In the genomic region with DNA sequence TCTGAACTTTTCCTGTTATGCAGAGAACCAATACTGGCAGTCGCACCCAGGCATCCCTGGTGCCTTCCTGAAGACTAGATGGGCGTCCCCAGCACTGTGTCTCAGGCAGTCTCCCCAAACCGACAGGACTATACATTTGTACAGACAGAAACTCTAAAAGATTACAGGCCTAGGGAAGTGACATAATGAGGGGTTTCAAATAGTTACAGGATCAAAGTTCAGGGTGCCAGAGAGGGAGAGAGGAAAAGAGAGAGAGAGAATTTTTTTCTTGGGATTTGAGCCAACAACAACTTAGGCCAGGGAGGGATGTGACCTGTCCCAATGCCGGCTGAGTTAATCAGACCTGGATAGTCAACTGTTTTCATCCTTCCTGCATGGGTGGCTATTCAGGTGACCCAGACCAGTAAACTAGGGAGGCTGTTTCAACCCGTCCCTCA, we compare ENCODE assay signal across 19 cellular contexts. TPM values are rescaled to one million over a fixed set of nuclear protein-coding genes. Genes with fewer than 3 reads are reported as not detected.
A peak's percentile ranks its signal among the peaks of the same experiment; 100 is the strongest.
DNase-seq lines count a peak whose midpoint lies in the region; ATAC-seq and TF ChIP-seq lines count a peak whose summit lies in the region.
"Had no signal": no experiment of that assay in that cellular context is flagged by ENCODE, and none has a peak within 500 bp of the region (broad histone marks: within the 10 kb centered on the region; RNA-seq: fewer than 3 reads in every experiment).

No MANE protein-coding gene starts in this region.

- no peaks in the 10 kb centered on the region for H3K27me3 Mint-ChIP-seq in WTC11 (ENCODE audit: low read depth)

- H2AK5ac ChIP-seq in neuronal stem cell (ENCODE audit: low read depth, low read length) = no peak overlapping the region

- H3K27ac Mint-ChIP-seq in WTC11 = no peak overlapping the region
- H3K27ac Mint-ChIP-seq: HFFc6 had no signal

- H2AFZ ChIP-seq in neuronal stem cell (ENCODE audit: low read length) = no peak overlapping the region

- no peak for DNase-seq in WTC11 (ENCODE audit: low spot score)
- no peak for DNase-seq in left ventricle myocardium superior
- DNase-seq in neuronal stem cell (ENCODE audit: low spot score) = no peak
- DNase-seq in stimulated activated CD4-positive, alpha-beta T cell treated with anti-CD3 and anti-CD28 coated beads, Interleukin-4, amount 100 ng/mL, for 4 hours = no peak
- no peak for DNase-seq in activated naive CD4-positive, alpha-beta T cell (lab: John Stamatoyannopoulos, UW)
- no peak for DNase-seq in HK-2 (ENCODE audit: unreplicated experiment)
- DNase-seq: GF-D8, GOT3, HFFc6, NCI-H1105, NCI-H187, NCI-H446 treated with DMSO at 0.1 percent for 48 hours, NCI-H748 treated with DMSO at 0.1 percent for 48 hours, OCI-M1 had no signal

- H2BK120ac ChIP-seq in neuronal stem cell (ENCODE audit: low read depth, low read length) = no peak overlapping the region

- H3K36me3 ChIP-seq in HEK293 (ENCODE audit: control insufficient read depth in 2 of 2, insufficient read depth in 1 of 2, low read length in 2 of 2) = no peaks in the 10 kb centered on the region
- no peaks in the 10 kb centered on the region for H3K36me3 ChIP-seq in neuronal stem cell (replicated peaks in 1 of 2; ENCODE audit: control insufficient read depth in 2 of 2, insufficient read depth in 2 of 2, low read length in 2 of 2)
- H3K36me3 ChIP-seq: SJSA1 had no signal

- peaks cover 6% of the 10 kb centered on the region for H3K4me1 Mint-ChIP-seq in WTC11

- CTCF ChIA-PET in HEK293 (lab: Yijun Ruan, JAX) (no interaction called here), WTC11 (lab: Charles Lee) (no interaction called here)

- H2BK15ac ChIP-seq in neuronal stem cell (ENCODE audit: low read length) = no peak overlapping the region

- H3K9me3 ChIP-seq in HEK293 (ENCODE audit: control insufficient read depth, insufficient read depth, low read depth, low read length) (no peaks in the 10 kb centered on the region), neuronal stem cell (replicated peaks in 1 of 2; ENCODE audit: control insufficient read depth in 2 of 2, insufficient read depth in 1 of 2, low read depth in 1 of 2, low read length in 2 of 2) (no peaks in the 10 kb centered on the region)
- H3K9me3 ChIP-seq: SJSA1 had no signal

- H2BK5ac ChIP-seq in neuronal stem cell (ENCODE audit: low read length) = no peak overlapping the region

- H3K9me3 Mint-ChIP-seq in WTC11 = peaks cover 4% of the 10 kb centered on the region
- H3K9me3 Mint-ChIP-seq: HFFc6, IgD-negative memory B cell had no signal

- no peak overlapping the region for H3K23ac ChIP-seq in neuronal stem cell (ENCODE audit: low read depth, low read length, poor library complexity)

- WGBS in neuronal stem cell (ENCODE audit: extremely low coverage in 2 of 2, insufficient read length in 2 of 2, insufficient replicate concordance in 1 of 2), 2 donors = no CpG with 5 or more reads among the region's 5 CpGs

- no peak overlapping the region for H3K18ac ChIP-seq in neuronal stem cell (ENCODE audit: low read length)

- ATAC-seq in WTC11 (no peak), left ventricle myocardium superior (peak; percentile 45)

- H3K79me1 ChIP-seq in neuronal stem cell (ENCODE audit: low read depth, low read length) = no peaks in the 10 kb centered on the region

- H3K27ac ChIP-seq in HEK293 (ENCODE audit: extremely low read depth, low read depth, low read length) (no peak overlapping the region), neuronal stem cell (replicated peaks; ENCODE audit: low read length) (no peak overlapping the region)
- H3K27ac ChIP-seq: RWPE1, SJSA1 had no signal

- peaks cover under 1% of the 10 kb centered on the region; the same call in 1 of the 2 replicates for H3K4me1 ChIP-seq in HEK293 (ENCODE audit: control insufficient read depth, insufficient read depth, low read length)
- H3K4me1 ChIP-seq in neuronal stem cell (ENCODE audit: control insufficient read depth in 2 of 2, insufficient read depth in 1 of 2, low read depth in 1 of 2, low read length in 2 of 2) = peaks cover 0 to under 1% of the 10 kb centered on the region in 2 donors
- H3K4me1 ChIP-seq: SJSA1 had no signal

- no peak overlapping the region for H3K9ac ChIP-seq in neuronal stem cell (ENCODE audit: low read depth, low read length, poor library complexity)

- TF ChIP-seq CTCF in HEK293 (tag by site-specific recombination; IDR thresholded peaks at IDR 0.05) (no peak), WTC11 (IDR thresholded peaks at IDR 0.05) (no peak)

- intact Hi-C loops in left ventricle myocardium superior (cut with micrococcal nuclease) = no loop called here

- no peak overlapping the region for H3K14ac ChIP-seq in neuronal stem cell (ENCODE audit: low read length)

- no peak overlapping the region for H3K4me2 ChIP-seq in neuronal stem cell (ENCODE audit: insufficient read depth, low read length, poor library complexity, severe bottlenecking)

- no peak overlapping the region for H4K8ac ChIP-seq in neuronal stem cell (ENCODE audit: low read depth, low read length)

- H2BK12ac ChIP-seq in neuronal stem cell (ENCODE audit: low read length) = no peak overlapping the region

- no peak overlapping the region for H3K4me3 Mint-ChIP-seq in WTC11
- H3K4me3 Mint-ChIP-seq: CD14-positive monocyte, HFFc6, IgD-negative memory B cell had no signal

- no peak overlapping the region for H4K91ac ChIP-seq in neuronal stem cell (ENCODE audit: low read depth, low read length, poor library complexity)

- H3K36me3 Mint-ChIP-seq in WTC11 = no peaks in the 10 kb centered on the region
- H3K36me3 Mint-ChIP-seq: CD14-positive monocyte had no signal

- H3K4me3 ChIP-seq in HEK293 (ENCODE audit: low read depth, low read length) = no peak overlapping the region
- H3K4me3 ChIP-seq in neuronal stem cell (ENCODE audit: low read length in 2 of 2) = no peak overlapping the region
- H3K4me3 ChIP-seq: SJSA1 had no signal

- H3K27me3 ChIP-seq in neuronal stem cell (ENCODE audit: control insufficient read depth in 3 of 3, insufficient read depth in 3 of 3, low read depth in 1 of 3, low read length in 3 of 3) = peaks cover 0 to 8% (median 0%) of the 10 kb centered on the region in 3 experiments
- H3K27me3 ChIP-seq: SJSA1 had no signal

- POLR2A ChIA-PET in HEK293 (lab: Yijun Ruan, JAX) (no interaction called here), WTC11 (lab: Charles Lee) (no interaction called here)

- peak overlapping the region; percentile 6 for H3K4ac ChIP-seq in neuronal stem cell (ENCODE audit: low read length)

TF ChIP-seq in HEK293, 187 proteins besides CTCF, POLR2A, EP300 and RAD21 (continues in another document):
- TF ChIP-seq ZSCAN30 (tag by site-specific recombination; IDR thresholded peaks at IDR 0.05) (no peak), ZNF626 (tag by site-specific recombination; IDR thresholded peaks at IDR 0.05) (no peak), KLF8 (tag by site-specific recombination; IDR thresholded peaks at IDR 0.05) (no peak), ZNF510 (tag by site-specific recombination; IDR thresholded peaks at IDR 0.05; ENCODE audit: insufficient replicate concordance) (no peak), ZNF529 (tag by site-specific recombination; IDR thresholded peaks at IDR 0.05; ENCODE audit: insufficient replicate concordance) (no peak)
- TF ChIP-seq, protein P1, sequence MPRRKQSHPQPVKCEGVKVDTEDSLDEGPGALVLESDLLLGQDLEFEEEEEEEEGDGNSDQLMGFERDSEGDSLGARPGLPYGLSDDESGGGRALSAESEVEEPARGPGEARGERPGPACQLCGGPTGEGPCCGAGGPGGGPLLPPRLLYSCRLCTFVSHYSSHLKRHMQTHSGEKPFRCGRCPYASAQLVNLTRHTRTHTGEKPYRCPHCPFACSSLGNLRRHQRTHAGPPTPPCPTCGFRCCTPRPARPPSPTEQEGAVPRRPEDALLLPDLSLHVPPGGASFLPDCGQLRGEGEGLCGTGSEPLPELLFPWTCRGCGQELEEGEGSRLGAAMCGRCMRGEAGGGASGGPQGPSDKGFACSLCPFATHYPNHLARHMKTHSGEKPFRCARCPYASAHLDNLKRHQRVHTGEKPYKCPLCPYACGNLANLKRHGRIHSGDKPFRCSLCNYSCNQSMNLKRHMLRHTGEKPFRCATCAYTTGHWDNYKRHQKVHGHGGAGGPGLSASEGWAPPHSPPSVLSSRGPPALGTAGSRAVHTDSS (tag by site-specific recombination; IDR thresholded peaks at IDR 0.05) = no peak

TF ChIP-seq in WTC11, 78 proteins besides CTCF, POLR2A, EP300 and RAD21:
- TF ChIP-seq GABPB1 (CRISPR knock-in tag; IDR thresholded peaks at IDR 0.05) = 0 out of 2 replicates have a peak, but pooled peaks have one; percentile 10
- no peak for TF ChIP-seq HMGA2 (CRISPR knock-in tag; IDR thresholded peaks at IDR 0.05)
TF ChIP-seq in WTC11: peak in this region for 1.

RNA-seq across cellular contexts. Expression of gene GMFB, which starts 9.3 kb away (rescaled TPM):
- total RNA-seq in WTC11 (2021) (56.4 to 63.7 TPM (median 58.0 TPM) in 3 replicates), left ventricle myocardium superior (27.3 TPM)
- polyA plus RNA-seq in neuronal stem cell (2013, experiment 1 of 2) = 54.7 TPM
- polyA plus RNA-seq in neuronal stem cell (2013, experiment 2 of 2) = 55.2 TPM

RNA-seq across cellular contexts. Expression of gene CGRRF1, which starts 11.6 kb away (rescaled TPM):
- total RNA-seq in WTC11 (2021) (13.0 to 17.5 TPM (median 15.1 TPM) in 3 replicates), left ventricle myocardium superior (20.7 TPM)
- 18.5 TPM for polyA plus RNA-seq in neuronal stem cell (2013, experiment 1 of 2)
- 20.2 TPM for polyA plus RNA-seq in neuronal stem cell (2013, experiment 2 of 2)

RNA-seq across cellular contexts. Expression of gene CNIH1, which starts 56.9 kb away (rescaled TPM):
- 80.7 to 93.9 TPM (median 90.8 TPM) in 3 replicates for total RNA-seq in WTC11 (2021)
- 102 TPM for total RNA-seq in left ventricle myocardium superior
- polyA plus RNA-seq in neuronal stem cell (2013, experiment 1 of 2) = 141 TPM
- polyA plus RNA-seq in neuronal stem cell (2013, experiment 2 of 2) = 128 TPM
